ENCODE assay signal across 1 cellular context in the genomic region with DNA sequence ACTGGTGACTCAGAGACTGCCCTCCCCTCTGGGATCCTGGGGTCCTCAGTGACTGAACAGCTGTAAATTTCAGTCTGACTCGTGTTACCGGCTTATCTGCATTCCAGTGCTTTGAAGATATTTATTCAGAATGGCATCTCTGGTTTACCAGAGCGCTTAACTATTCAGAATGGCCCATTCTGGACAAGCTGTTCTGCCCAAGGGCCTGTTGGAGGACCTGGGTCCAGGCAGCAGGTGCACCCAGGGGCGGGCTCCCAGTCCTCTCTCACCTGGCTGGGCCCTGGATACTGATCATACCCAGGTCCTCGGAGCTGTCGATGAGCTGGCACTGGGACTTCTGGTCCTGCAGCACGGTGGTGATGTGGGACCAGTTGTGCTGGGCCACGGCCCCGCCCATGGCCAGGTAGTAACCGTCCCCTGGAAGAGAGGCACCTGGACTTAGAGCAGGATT.
TF ChIP-seq lines count a peak whose summit lies in the region.

No MANE protein-coding gene starts in this region.

TF ChIP-seq in WTC11, 78 proteins besides CTCF, POLR2A, EP300 and RAD21 (continued from another document):
- TF ChIP-seq, protein P1, sequence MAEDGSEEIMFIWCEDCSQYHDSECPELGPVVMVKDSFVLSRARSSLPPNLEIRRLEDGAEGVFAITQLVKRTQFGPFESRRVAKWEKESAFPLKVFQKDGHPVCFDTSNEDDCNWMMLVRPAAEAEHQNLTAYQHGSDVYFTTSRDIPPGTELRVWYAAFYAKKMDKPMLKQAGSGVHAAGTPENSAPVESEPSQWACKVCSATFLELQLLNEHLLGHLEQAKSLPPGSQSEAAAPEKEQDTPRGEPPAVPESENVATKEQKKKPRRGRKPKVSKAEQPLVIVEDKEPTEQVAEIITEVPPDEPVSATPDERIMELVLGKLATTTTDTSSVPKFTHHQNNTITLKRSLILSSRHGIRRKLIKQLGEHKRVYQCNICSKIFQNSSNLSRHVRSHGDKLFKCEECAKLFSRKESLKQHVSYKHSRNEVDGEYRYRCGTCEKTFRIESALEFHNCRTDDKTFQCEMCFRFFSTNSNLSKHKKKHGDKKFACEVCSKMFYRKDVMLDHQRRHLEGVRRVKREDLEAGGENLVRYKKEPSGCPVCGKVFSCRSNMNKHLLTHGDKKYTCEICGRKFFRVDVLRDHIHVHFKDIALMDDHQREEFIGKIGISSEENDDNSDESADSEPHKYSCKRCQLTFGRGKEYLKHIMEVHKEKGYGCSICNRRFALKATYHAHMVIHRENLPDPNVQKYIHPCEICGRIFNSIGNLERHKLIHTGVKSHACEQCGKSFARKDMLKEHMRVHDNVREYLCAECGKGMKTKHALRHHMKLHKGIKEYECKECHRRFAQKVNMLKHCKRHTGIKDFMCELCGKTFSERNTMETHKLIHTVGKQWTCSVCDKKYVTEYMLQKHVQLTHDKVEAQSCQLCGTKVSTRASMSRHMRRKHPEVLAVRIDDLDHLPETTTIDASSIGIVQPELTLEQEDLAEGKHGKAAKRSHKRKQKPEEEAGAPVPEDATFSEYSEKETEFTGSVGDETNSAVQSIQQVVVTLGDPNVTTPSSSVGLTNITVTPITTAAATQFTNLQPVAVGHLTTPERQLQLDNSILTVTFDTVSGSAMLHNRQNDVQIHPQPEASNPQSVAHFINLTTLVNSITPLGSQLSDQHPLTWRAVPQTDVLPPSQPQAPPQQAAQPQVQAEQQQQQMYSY (CRISPR knock-in tag; IDR thresholded peaks at IDR 0.05), result no peak
- TF ChIP-seq KAT7 (CRISPR knock-in tag; IDR thresholded peaks at IDR 0.05; ENCODE audit: borderline replicate concordance), result no peak
- TF ChIP-seq, protein P2, sequence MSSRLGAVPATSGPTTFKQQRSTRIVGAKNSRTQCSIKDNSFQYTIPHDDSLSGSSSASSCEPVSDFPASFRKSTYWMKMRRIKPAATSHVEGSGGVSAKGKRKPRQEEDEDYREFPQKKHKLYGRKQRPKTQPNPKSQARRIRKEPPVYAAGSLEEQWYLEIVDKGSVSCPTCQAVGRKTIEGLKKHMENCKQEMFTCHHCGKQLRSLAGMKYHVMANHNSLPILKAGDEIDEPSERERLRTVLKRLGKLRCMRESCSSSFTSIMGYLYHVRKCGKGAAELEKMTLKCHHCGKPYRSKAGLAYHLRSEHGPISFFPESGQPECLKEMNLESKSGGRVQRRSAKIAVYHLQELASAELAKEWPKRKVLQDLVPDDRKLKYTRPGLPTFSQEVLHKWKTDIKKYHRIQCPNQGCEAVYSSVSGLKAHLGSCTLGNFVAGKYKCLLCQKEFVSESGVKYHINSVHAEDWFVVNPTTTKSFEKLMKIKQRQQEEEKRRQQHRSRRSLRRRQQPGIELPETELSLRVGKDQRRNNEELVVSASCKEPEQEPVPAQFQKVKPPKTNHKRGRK (CRISPR knock-in tag; IDR thresholded peaks at IDR 0.05; ENCODE audit: borderline replicate concordance), result no peak
- no peak for TF ChIP-seq ETV6 (CRISPR knock-in tag; IDR thresholded peaks at IDR 0.05)
- TF ChIP-seq ZNF138 (CRISPR knock-in tag; conservative IDR thresholded peaks at IDR 0.05), result no peak
